In genomic region chr17:28646039-28646754, GRCh38 we compare ENCODE assay signal across 1 cellular context.
TF ChIP-seq lines count a peak whose summit lies in the region.

No MANE protein-coding gene starts in this region.

TF ChIP-seq in liver, 16 proteins besides CTCF, POLR2A, EP300 and RAD21 (continued from another document):
- no peak for TF ChIP-seq MAX (IDR thresholded peaks at IDR 0.05)
- TF ChIP-seq EGR1 (IDR thresholded peaks at IDR 0.05; ENCODE audit: low read depth in 2 of 2), result no peak
- TF ChIP-seq FOXA2 (IDR thresholded peaks at IDR 0.05), result no peak
- TF ChIP-seq RXRA (IDR thresholded peaks at IDR 0.05), result no peak
- no peak for TF ChIP-seq FOXA1 (IDR thresholded peaks at IDR 0.05)
- TF ChIP-seq GABPA (IDR thresholded peaks at IDR 0.05 in 1 of 2, conservative IDR thresholded peaks at IDR 0.05 in 1 of 2), result no peak
